In the genomic region with DNA sequence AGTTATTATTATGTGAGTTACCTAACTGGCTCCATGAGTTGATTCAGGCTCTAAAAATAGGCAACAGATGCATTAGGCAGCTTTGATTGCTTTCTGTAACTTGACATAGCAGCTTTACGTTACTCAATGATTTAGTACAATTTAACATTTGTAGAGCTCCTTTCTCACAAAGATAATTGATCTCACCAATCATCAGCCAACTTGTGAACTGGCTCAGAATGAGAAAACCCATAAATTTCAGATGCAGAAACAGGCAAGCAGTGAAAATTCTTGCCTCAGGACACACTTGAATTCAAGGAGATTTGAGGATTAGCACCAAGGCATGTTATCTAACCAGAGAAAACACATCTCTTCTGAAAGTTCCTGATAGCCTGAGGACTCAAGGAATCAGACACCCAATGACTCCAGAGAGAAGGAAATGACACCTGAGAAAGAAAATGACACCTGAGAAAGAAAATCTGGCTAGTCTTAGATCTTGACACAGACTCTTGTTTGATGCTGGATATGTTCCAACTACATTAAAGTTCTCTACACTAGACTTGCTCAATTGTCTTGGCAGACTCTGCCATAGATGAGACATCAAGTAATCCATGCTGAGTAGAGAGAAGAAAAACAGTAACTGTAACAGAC, we compare ENCODE assay signal across 1 cellular context.
TF ChIP-seq lines count a peak whose summit lies in the region.

No MANE protein-coding gene starts in this region.

TF ChIP-seq in A549, 52 proteins besides CTCF, POLR2A, EP300 and RAD21 (continued from another document):
- TF ChIP-seq, protein P1, sequence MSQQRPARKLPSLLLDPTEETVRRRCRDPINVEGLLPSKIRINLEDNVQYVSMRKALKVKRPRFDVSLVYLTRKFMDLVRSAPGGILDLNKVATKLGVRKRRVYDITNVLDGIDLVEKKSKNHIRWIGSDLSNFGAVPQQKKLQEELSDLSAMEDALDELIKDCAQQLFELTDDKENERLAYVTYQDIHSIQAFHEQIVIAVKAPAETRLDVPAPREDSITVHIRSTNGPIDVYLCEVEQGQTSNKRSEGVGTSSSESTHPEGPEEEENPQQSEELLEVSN (IDR thresholded peaks at IDR 0.05; ENCODE audit: borderline replicate concordance, low read depth), result no peak
- TF ChIP-seq MAZ (IDR thresholded peaks at IDR 0.05; ENCODE audit: borderline replicate concordance, low read depth, low read length), result no peak
- no peak for TF ChIP-seq BHLHE40 (IDR thresholded peaks at IDR 0.05; ENCODE audit: low read depth, low read length)
